ENCODE assay signal across 8 cellular contexts in genomic region chr12:4030938-4031702, GRCh38.
DNase-seq lines count a peak whose midpoint lies in the region; ATAC-seq and TF ChIP-seq lines count a peak whose summit lies in the region.

No MANE protein-coding gene starts in this region.

- H3K79me1 ChIP-seq in trophoblast cell (ENCODE audit: low read length), result peaks cover 55% of the 10 kb centered on the region

- peaks cover 8% of the 10 kb centered on the region for H3K79me2 ChIP-seq in trophoblast cell (ENCODE audit: control insufficient read depth, insufficient read depth, low read length, poor library complexity)

- peak overlapping the region; percentile 100 for H2BK120ac ChIP-seq in trophoblast cell (ENCODE audit: insufficient read depth, low read length, poor library complexity)

- peak overlapping the region; percentile 65 for H3K9ac ChIP-seq in trophoblast cell (ENCODE audit: low read length)

- DNase-seq in GM13977 (ENCODE audit: low spot score) (peak; percentile 96), SW480 (ENCODE audit: low spot score) (peak; percentile 99), amniotic epithelial cell (ENCODE audit: low read depth) (peak; percentile 98), heart left ventricle (peak; percentile 86 to 92 (median 89)), trophoblast cell (peak; percentile 98 to 99)

- no peaks in the 10 kb centered on the region for H3K27me3 ChIP-seq in heart left ventricle
- H3K27me3 ChIP-seq in trophoblast cell (ENCODE audit: insufficient read depth, low read length), result no peaks in the 10 kb centered on the region
- H3K27me3 ChIP-seq in thymus (ENCODE audit: control insufficient read depth, insufficient read depth), result peaks cover 6% of the 10 kb centered on the region

- H2BK5ac ChIP-seq in trophoblast cell (ENCODE audit: low read depth, low read length, poor library complexity), result peak overlapping the region; percentile 99

- no peak overlapping the region for H3K23ac ChIP-seq in trophoblast cell (ENCODE audit: low read length)

- peak overlapping the region; percentile 59 for H3K4ac ChIP-seq in trophoblast cell (ENCODE audit: low read depth, low read length)

- H4K8ac ChIP-seq in trophoblast cell (ENCODE audit: low read depth, low read length), result peak overlapping the region; percentile 98

- intact Hi-C loops in heart left ventricle (cut with DNase I), result loop anchor here in 4 of 10 donors (5.0 to 10.0 kb wide), 2 partner anchors 244 to 246 kb away; partner anchors contain the start of gene CCND2 (in 2 of the 4)

- in situ Hi-C loops in GM13977 (cut with MboI; ENCODE audit: low pct_unique_long_range_greater_than_20kb, low sequenced_read_pairs, unreplicated experiment), result no loop called here

- peak overlapping the region in 10 of 12 donors; percentile 42 to 90 (median 68) for H3K27ac ChIP-seq in heart left ventricle
- peak overlapping the region; percentile 96 for H3K27ac ChIP-seq in trophoblast cell (ENCODE audit: low read depth, low read length)
- H3K27ac ChIP-seq in thymus (ENCODE audit: low read depth), result peak overlapping the region; percentile 76

- H2AFZ ChIP-seq in trophoblast cell (ENCODE audit: insufficient read depth, low read length, poor library complexity), result peak overlapping the region; percentile 58

- peaks cover 0 to 22% (median 9%) of the 10 kb centered on the region in 12 donors for H3K4me1 ChIP-seq in heart left ventricle
- H3K4me1 ChIP-seq in trophoblast cell (ENCODE audit: control insufficient read depth in 1 of 2, insufficient read depth in 2 of 2, low read length in 2 of 2), result peaks cover 33 to 36% of the 10 kb centered on the region in 2 experiments
- H3K4me1 ChIP-seq in thymus (ENCODE audit: control insufficient read depth, insufficient read depth, low read length), result peaks cover 10% of the 10 kb centered on the region

- TF ChIP-seq CTCF in GM13977 (IDR thresholded peaks at IDR 0.05; ENCODE audit: extremely low read depth, insufficient read depth, missing control alignments) (no peak), heart left ventricle (IDR thresholded peaks at IDR 0.05) (peak in 6 of 12 donors; percentile 7 to 31 (median 20))

- peak overlapping the region; percentile 43 for H3K4me2 ChIP-seq in trophoblast cell (ENCODE audit: low read length)

- no peaks in the 10 kb centered on the region for H3K36me3 ChIP-seq in heart left ventricle
- no peaks in the 10 kb centered on the region for H3K36me3 ChIP-seq in trophoblast cell (ENCODE audit: control insufficient read depth in 1 of 2, insufficient read depth in 2 of 2, low read length in 2 of 2)
- no peaks in the 10 kb centered on the region for H3K36me3 ChIP-seq in thymus (ENCODE audit: control insufficient read depth, insufficient read depth)

- peak overlapping the region; percentile 98 for H3K18ac ChIP-seq in trophoblast cell (ENCODE audit: low read length)

- peak overlapping the region; percentile 99 for H2BK12ac ChIP-seq in trophoblast cell (ENCODE audit: low read length)

- peak overlapping the region; percentile 80 for H2AK5ac ChIP-seq in trophoblast cell (ENCODE audit: low read length)

- H3K4me3 ChIP-seq in heart left ventricle (peak overlapping the region; percentile 32 to 67 (median 56)), trophoblast cell (ENCODE audit: low read depth, low read length) (no peak overlapping the region), thymus (ENCODE audit: low read length) (peak overlapping the region; percentile 53)

- H3K14ac ChIP-seq in trophoblast cell (ENCODE audit: low read length), result peak overlapping the region; percentile 100

- H3K9me3 ChIP-seq in heart left ventricle (no peaks in the 10 kb centered on the region), trophoblast cell (ENCODE audit: insufficient read depth, low read depth, low read length) (no peaks in the 10 kb centered on the region), thymus (ENCODE audit: control insufficient read depth) (no peaks in the 10 kb centered on the region)

- H4K91ac ChIP-seq in trophoblast cell (ENCODE audit: low read depth, low read length), result peak overlapping the region; percentile 100

- TF ChIP-seq POLR2A in heart left ventricle (IDR thresholded peaks at IDR 0.05), result peak in 1 of 2 donors; percentile 47

- ATAC-seq in HG03159 (IDR thresholded peaks at IDR 0.05; ENCODE audit: unreplicated experiment), result peak; percentile 72
- peak; percentile 86 to 100 (median 98) for ATAC-seq in heart left ventricle
- no peak for ATAC-seq in HG02884 (IDR thresholded peaks at IDR 0.05; ENCODE audit: unreplicated experiment)

- H4K12ac ChIP-seq in trophoblast cell (ENCODE audit: low read depth, low read length), result peak overlapping the region; percentile 86

- 3 to 5% (median 5%) methylated on average over 31 to 75 of the region's 75 CpGs for WGBS in heart left ventricle, 4 donors
- no CpG with 5 or more reads among the region's 75 CpGs for WGBS in trophoblast cell (ENCODE audit: extremely low coverage, insufficient coverage, insufficient read length)
- 5% methylated on average over 75 of the region's 75 CpGs for WGBS in thymus
